In genomic region chr16:19771040-19771439, GRCh38 we compare ENCODE assay signal across 2 cellular contexts.
A peak's percentile ranks its signal among the peaks of the same experiment; 100 is the strongest.
TF ChIP-seq lines count a peak whose summit lies in the region.

No MANE protein-coding gene starts in this region.

TF ChIP-seq in HEK293, 187 proteins besides CTCF, POLR2A, EP300 and RAD21:
- TF ChIP-seq SCRT2 (tag by site-specific recombination; IDR thresholded peaks at IDR 0.05) (0 out of 2 replicates have a peak, but pooled peaks have one; percentile 25), ZNF324 (tag by site-specific recombination; IDR thresholded peaks at IDR 0.05) (no peak)

TF ChIP-seq in K562, 482 proteins besides CTCF, POLR2A, EP300 and RAD21:
- no peak for TF ChIP-seq E2F8 (IDR thresholded peaks at IDR 0.05; ENCODE audit: low read depth, partially characterized antibody)
- no peak for TF ChIP-seq HMBOX1 (IDR thresholded peaks at IDR 0.05)
- TF ChIP-seq NFIC (IDR thresholded peaks at IDR 0.05): peak; percentile 40; the same call in 1 of the 2 replicates
